In genomic region chr1:211420389-211420788, GRCh38 we compare ENCODE assay signal across 11 cellular contexts.
DNase-seq lines count a peak whose midpoint lies in the region; ATAC-seq, FAIRE-seq and TF ChIP-seq lines count a peak whose summit lies in the region.
"Had no signal": no experiment of that assay in that cellular context is flagged by ENCODE, and none has a peak within 500 bp of the region (broad histone marks: within the 10 kb centered on the region; RNA-seq: fewer than 3 reads in every experiment).

No MANE protein-coding gene starts in this region.

- no peak overlapping the region for H3K4ac ChIP-seq in trophoblast cell (ENCODE audit: low read depth, low read length)

- H3K9ac ChIP-seq in GM12878 (ENCODE audit: control insufficient read depth, insufficient read depth, low read length), result no peak overlapping the region
- no peak overlapping the region for H3K9ac ChIP-seq in skeletal muscle satellite cell (ENCODE audit: low read depth, low read length)
- H3K9ac ChIP-seq in trophoblast cell (ENCODE audit: low read length), result no peak overlapping the region

- POLR2A ChIA-PET in GM12878 (lab: Charles Lee), result no interaction called here

- no peaks in the 10 kb centered on the region for H3K4me1 ChIP-seq in GM12878 (ENCODE audit: control insufficient read depth, insufficient read depth, low read length)
- peaks cover 20% of the 10 kb centered on the region for H3K4me1 ChIP-seq in skeletal muscle satellite cell (ENCODE audit: control insufficient read depth, insufficient read depth, low read length)
- H3K4me1 ChIP-seq in trophoblast cell (ENCODE audit: control insufficient read depth in 1 of 2, insufficient read depth in 2 of 2, low read length in 2 of 2), result no peaks in the 10 kb centered on the region

- no peak for TF ChIP-seq RAD21 in GM12878 (IDR thresholded peaks at IDR 0.05; ENCODE audit: insufficient read depth, low read depth, low read length)

- intact Hi-C loops in GM12878 (cut with micrococcal nuclease; ENCODE audit: unreplicated experiment), result no loop called here

- H3K27me3 ChIP-seq in MG63 (no peaks in the 10 kb centered on the region), GM12878 (replicated peaks in 1 of 2; ENCODE audit: control insufficient read depth in 2 of 2, insufficient read depth in 2 of 2, low read length in 1 of 2) (no peaks in the 10 kb centered on the region), skeletal muscle satellite cell (ENCODE audit: control insufficient read depth, insufficient read depth, low read length) (no peaks in the 10 kb centered on the region), trophoblast cell (ENCODE audit: insufficient read depth, low read length) (no peaks in the 10 kb centered on the region)

- no peak overlapping the region for H2AFZ ChIP-seq in GM12878 (ENCODE audit: control insufficient read depth, low read depth, low read length)
- no peak overlapping the region for H2AFZ ChIP-seq in trophoblast cell (ENCODE audit: insufficient read depth, low read length, poor library complexity)

- no peak overlapping the region for H2BK12ac ChIP-seq in trophoblast cell (ENCODE audit: low read length)

- peak; percentile 4 to 13 for DNase-seq in activated CD4-positive, alpha-beta T cell treated with anti-CD3 and anti-CD28 coated beads, Interleukin-2, amount 50 U/mL, for 48 hours
- no peak for DNase-seq in activated CD4-positive, alpha-beta T cell treated with anti-CD3 and anti-CD28 coated beads for 1 hour
- DNase-seq in MG63 (peak; percentile 71), GM12878 (ENCODE audit: low read depth, low spot score) (no peak), NCI-H526 treated with DMSO at 0.1 percent for 48 hours (lab: John Stamatoyannopoulos, UW) (no peak), trophoblast cell (no peak)
- DNase-seq: activated CD8-positive, alpha-beta memory T cell treated with anti-CD3 and anti-CD28 coated beads, Interleukin-2, amount 50 U/mL, for 48 hours; effector memory CD4-positive, alpha-beta T cell; left ventricle myocardium superior had no signal

- no peaks in the 10 kb centered on the region for H4K20me1 ChIP-seq in GM12878 (ENCODE audit: control insufficient read depth, insufficient read depth)

- H3K79me2 ChIP-seq in GM12878 (ENCODE audit: control insufficient read depth, insufficient read depth, low read length), result no peaks in the 10 kb centered on the region
- H3K79me2 ChIP-seq in trophoblast cell (ENCODE audit: control insufficient read depth, insufficient read depth, low read length, poor library complexity), result no peaks in the 10 kb centered on the region

- no peak overlapping the region for H3K27ac ChIP-seq in GM12878 (ENCODE audit: control insufficient read depth, insufficient read depth)
- no peak overlapping the region for H3K27ac ChIP-seq in trophoblast cell (ENCODE audit: low read depth, low read length)

- H4K8ac ChIP-seq in trophoblast cell (ENCODE audit: low read depth, low read length), result no peak overlapping the region

- CTCF ChIA-PET in GM12878 (lab: Yijun Ruan, JAX), result interaction anchor here (0.9 kb wide), 1 partner anchor 56 kb away, joined by 4 read pairs; no protein-coding TSS in a partner anchor

- H3K4me2 ChIP-seq in GM12878 (ENCODE audit: control insufficient read depth, insufficient read depth) (no peak overlapping the region), skeletal muscle satellite cell (ENCODE audit: low read length) (peak overlapping the region; percentile 7), trophoblast cell (ENCODE audit: low read length) (no peak overlapping the region)

- no peak for TF ChIP-seq EP300 in GM12878 (IDR thresholded peaks at IDR 0.05; ENCODE audit: borderline replicate concordance in 1 of 2, control insufficient read depth in 1 of 2, low read depth in 2 of 2, low read length in 2 of 2)

- no peak overlapping the region for H4K91ac ChIP-seq in trophoblast cell (ENCODE audit: low read depth, low read length)

- RAD21 ChIA-PET in GM12878 (lab: Charles Lee; ENCODE audit: unreplicated experiment), result no interaction called here

- in situ Hi-C loops in GM12878 (cut with MboI), result no loop called here

- 46% methylated on average over 2 of the region's 2 CpGs for WGBS in GM12878 (ENCODE audit: insufficient coverage, insufficient replicate concordance, low lambda C conversion rate, missing lambda C conversion rate)
- no CpG with 5 or more reads among the region's 2 CpGs for WGBS in trophoblast cell (ENCODE audit: extremely low coverage, insufficient coverage, insufficient read length)

- H3K4me3 ChIP-seq in MG63, result no peak overlapping the region
- H3K4me3 ChIP-seq in GM12878, result no peak overlapping the region
- H3K4me3 ChIP-seq in skeletal muscle satellite cell (ENCODE audit: low read length), result no peak overlapping the region
- H3K4me3 ChIP-seq in trophoblast cell (ENCODE audit: low read depth, low read length), result no peak overlapping the region

- no peak overlapping the region for H3K23ac ChIP-seq in trophoblast cell (ENCODE audit: low read length)

- no peak for FAIRE-seq in GM12878 (lab: Jason Lieb, UNC)

- H3K14ac ChIP-seq in trophoblast cell (ENCODE audit: low read length), result no peak overlapping the region

- no peak for TF ChIP-seq CTCF in GM12878 (IDR thresholded peaks at IDR 0.05 in 2 of 3, conservative IDR thresholded peaks at IDR 0.05 in 1 of 3; ENCODE audit: control insufficient read depth in 2 of 3, extremely low read depth in 1 of 3, insufficient read depth in 1 of 3, low read depth in 3 of 3, low read length in 3 of 3)

- no peak overlapping the region for H4K12ac ChIP-seq in trophoblast cell (ENCODE audit: low read depth, low read length)

- peak; percentile 52 for ATAC-seq in GM12878
- ATAC-seq in GM19452 (IDR thresholded peaks at IDR 0.05; ENCODE audit: unreplicated experiment), result no peak
- ATAC-seq: left ventricle myocardium superior had no signal

- no peak overlapping the region for H2BK5ac ChIP-seq in trophoblast cell (ENCODE audit: low read depth, low read length, poor library complexity)

- no peak overlapping the region for H2AK5ac ChIP-seq in trophoblast cell (ENCODE audit: low read length)

- SMC1A ChIA-PET in GM12878 (lab: Charles Lee; ENCODE audit: uncharacterized antibody, unreplicated experiment), result no interaction called here

- H3K36me3 ChIP-seq in MG63 (no peaks in the 10 kb centered on the region), GM12878 (ENCODE audit: control insufficient read depth in 2 of 2, insufficient read depth in 2 of 2, low read length in 1 of 2) (no peaks in the 10 kb centered on the region), skeletal muscle satellite cell (ENCODE audit: insufficient read depth, low read length) (no peaks in the 10 kb centered on the region), trophoblast cell (ENCODE audit: control insufficient read depth in 1 of 2, insufficient read depth in 2 of 2, low read length in 2 of 2) (no peaks in the 10 kb centered on the region)

- BruUV-seq in GM12878 (replicated peaks; lab: Mats Ljungman, UMichigan), result no TSS peak

- H2BK120ac ChIP-seq in trophoblast cell (ENCODE audit: insufficient read depth, low read length, poor library complexity), result no peak overlapping the region

- H3K9me3 ChIP-seq in MG63 (no peaks in the 10 kb centered on the region), GM12878 (replicated peaks; ENCODE audit: control insufficient read depth, insufficient read depth, low read length) (no peaks in the 10 kb centered on the region), skeletal muscle satellite cell (replicated peaks; ENCODE audit: low read length) (no peaks in the 10 kb centered on the region), trophoblast cell (ENCODE audit: insufficient read depth, low read depth, low read length) (no peaks in the 10 kb centered on the region)

- TF ChIP-seq POLR2A in GM12878 (IDR thresholded peaks at IDR 0.05; ENCODE audit: low read depth, low read length), result no peak

- no peak overlapping the region for H3K18ac ChIP-seq in trophoblast cell (ENCODE audit: low read length)

- H3K79me1 ChIP-seq in trophoblast cell (ENCODE audit: low read length), result peaks cover 2% of the 10 kb centered on the region

TF ChIP-seq in GM12878, 131 proteins besides CTCF, POLR2A, EP300 and RAD21:
- TF ChIP-seq SMARCA5 (IDR thresholded peaks at IDR 0.05) (no peak), POU2F2 (IDR thresholded peaks at IDR 0.05; ENCODE audit: borderline replicate concordance, low read depth, low read length) (no peak), MAX (IDR thresholded peaks at IDR 0.05; ENCODE audit: low read depth, low read length) (no peak), ESRRA (IDR thresholded peaks at IDR 0.05; ENCODE audit: low read length) (no peak), PRDM15 (CRISPR knock-in tag; IDR thresholded peaks at IDR 0.05) (no peak), CBFB (IDR thresholded peaks at IDR 0.05; ENCODE audit: low read depth) (no peak)

Comparison
In these comparisons a context has a peak if more than half of its experiments do, and no peak if none do; other contexts are left out.
1. DNase-seq: peak in activated CD4-positive, alpha-beta T cell treated with anti-CD3 and anti-CD28 coated beads, Interleukin-2, amount 50 U/mL, for 48 hours (2 of 2) and MG63 (single experiment); none in activated CD4-positive, alpha-beta T cell treated with anti-CD3 and anti-CD28 coated beads for 1 hour (single experiment), GM12878 (single experiment), NCI-H526 treated with DMSO at 0.1 percent for 48 hours (single experiment) and trophoblast cell (0 of 2).